ENCODE assay signal across 2 cellular contexts in the genomic region with DNA sequence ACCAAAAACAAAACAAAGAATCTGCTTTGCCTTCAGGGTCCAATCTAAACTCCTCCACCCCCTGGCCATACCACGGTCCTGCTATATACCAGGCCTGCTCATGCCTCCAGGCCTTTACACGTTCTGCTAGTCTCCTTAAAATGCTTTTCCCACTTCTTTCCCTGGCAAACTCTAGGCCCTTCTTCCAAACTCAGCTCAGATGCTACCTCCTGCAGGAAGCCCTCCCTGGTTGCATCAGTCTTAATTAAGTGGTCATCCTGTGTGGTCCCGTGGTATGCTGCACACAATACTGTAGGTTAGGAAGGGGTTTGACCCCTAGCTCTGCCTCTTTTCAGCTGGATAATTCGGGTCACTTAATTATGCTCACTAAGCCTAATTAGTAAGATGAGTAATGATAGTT.
TF ChIP-seq lines count a peak whose summit lies in the region.

No MANE protein-coding gene starts in this region.

TF ChIP-seq in HepG2, 621 proteins besides CTCF, POLR2A, EP300 and RAD21:
- TF ChIP-seq ZFP36 (IDR thresholded peaks at IDR 0.05; ENCODE audit: borderline replicate concordance, low read depth, low read length, partially characterized antibody) (peak; percentile 78), ZNF230 (CRISPR knock-in tag; IDR thresholded peaks at IDR 0.05) (no peak)
TF ChIP-seq in HepG2: peak in this region for 1.

TF ChIP-seq in H1, 55 proteins besides CTCF, POLR2A, EP300 and RAD21:
- TF ChIP-seq, protein P1, sequence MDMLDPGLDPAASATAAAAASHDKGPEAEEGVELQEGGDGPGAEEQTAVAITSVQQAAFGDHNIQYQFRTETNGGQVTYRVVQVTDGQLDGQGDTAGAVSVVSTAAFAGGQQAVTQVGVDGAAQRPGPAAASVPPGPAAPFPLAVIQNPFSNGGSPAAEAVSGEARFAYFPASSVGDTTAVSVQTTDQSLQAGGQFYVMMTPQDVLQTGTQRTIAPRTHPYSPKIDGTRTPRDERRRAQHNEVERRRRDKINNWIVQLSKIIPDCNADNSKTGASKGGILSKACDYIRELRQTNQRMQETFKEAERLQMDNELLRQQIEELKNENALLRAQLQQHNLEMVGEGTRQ (IDR thresholded peaks at IDR 0.05; ENCODE audit: low read length), result no peak
- TF ChIP-seq JUND (IDR thresholded peaks at IDR 0.05; ENCODE audit: low read length) (no peak), CREB1 (IDR thresholded peaks at IDR 0.05) (no peak), TCF12 (IDR thresholded peaks at IDR 0.05; ENCODE audit: low read depth, low read length) (no peak), CEBPB (IDR thresholded peaks at IDR 0.05; ENCODE audit: low read depth, low read length) (peak; percentile 29; the same call in 1 of the 2 replicates), POLR2AphosphoS5 (IDR thresholded peaks at IDR 0.05; ENCODE audit: low read depth, low read length) (no peak)
TF ChIP-seq in H1: peak in this region for 1.
